ENCODE assay signal across 8 cellular contexts in the genomic region with DNA sequence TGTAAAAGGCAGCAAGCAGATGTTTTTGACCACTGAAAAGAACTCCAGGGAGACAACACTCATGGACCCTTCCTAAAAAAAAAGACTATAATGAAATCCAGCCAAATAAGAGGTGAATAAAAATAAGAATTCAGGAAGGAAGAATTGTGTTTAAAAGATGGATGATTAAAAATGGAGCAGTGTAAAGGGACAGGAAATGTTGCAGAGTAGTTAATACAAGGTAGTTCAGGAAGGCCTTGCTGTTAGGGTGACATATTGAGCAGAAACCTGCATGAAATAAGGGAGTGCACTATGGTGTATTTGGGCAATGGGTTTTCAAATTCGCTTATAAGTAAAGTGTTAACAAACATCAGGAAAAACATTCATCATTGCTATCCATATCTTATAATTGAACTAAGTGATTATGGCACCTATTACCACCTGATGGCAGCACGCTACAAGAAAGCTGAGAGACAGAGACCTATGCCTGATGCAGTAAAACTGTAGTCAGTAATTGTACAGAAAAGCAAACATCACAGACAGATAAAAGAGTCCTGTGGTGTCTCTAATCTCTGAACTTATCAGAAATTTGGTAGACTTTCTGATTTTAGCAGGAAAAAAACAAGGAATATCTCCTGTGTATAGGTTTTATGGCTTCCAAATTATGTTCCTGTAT. TPM values are rescaled to one million over a fixed set of nuclear protein-coding genes. Genes with fewer than 3 reads are reported as not detected.
DNase-seq lines count a peak whose midpoint lies in the region; ATAC-seq and TF ChIP-seq lines count a peak whose summit lies in the region.

No MANE protein-coding gene starts in this region.

- H3K79me2 ChIP-seq in MM.1S (ENCODE audit: low read length), result no peaks in the 10 kb centered on the region

- peak; percentile 67 for TF ChIP-seq CTCF in MM.1S (IDR thresholded peaks at IDR 0.05; ENCODE audit: low read length)
- TF ChIP-seq CTCF in mucosa of descending colon (IDR thresholded peaks at IDR 0.05), result no peak

- no peaks in the 10 kb centered on the region for H4K20me1 ChIP-seq in MM.1S (ENCODE audit: insufficient read depth, low read length)

- no peak overlapping the region for H3K9ac ChIP-seq in MM.1S (ENCODE audit: low read length)

- peak; percentile 66 for ATAC-seq in GM21786 (IDR thresholded peaks at IDR 0.05; ENCODE audit: unreplicated experiment)
- ATAC-seq in mucosa of descending colon, result peak; percentile 88

- H3K27me3 ChIP-seq in MM.1S (replicated peaks; ENCODE audit: insufficient read depth, low read length), result 0 out of 2 replicates have a peak, but pooled peaks cover 5% of the 10 kb centered on the region

- H3K4me3 ChIP-seq in MM.1S (ENCODE audit: low read length), result no peak overlapping the region
- no peak overlapping the region for H3K4me3 ChIP-seq in mucosa of descending colon

- no peak overlapping the region for H2AFZ ChIP-seq in MM.1S (ENCODE audit: low read length)

- intact Hi-C loops in mucosa of descending colon (cut with DNase I, micrococcal nuclease), result no loop called here

- H3K36me3 ChIP-seq in MM.1S (replicated peaks; ENCODE audit: insufficient read depth, low read length) (no peaks in the 10 kb centered on the region), mucosa of descending colon (ENCODE audit: low read depth) (no peaks in the 10 kb centered on the region)

- H3K4me1 ChIP-seq in MM.1S (ENCODE audit: low read length), result no peaks in the 10 kb centered on the region
- no peaks in the 10 kb centered on the region for H3K4me1 ChIP-seq in mucosa of descending colon (ENCODE audit: low read depth)

- no peaks in the 10 kb centered on the region for H3K9me3 ChIP-seq in MM.1S (replicated peaks; ENCODE audit: insufficient read depth, low read length)
- no peaks in the 10 kb centered on the region for H3K9me3 ChIP-seq in mucosa of descending colon

- no peak overlapping the region for H3K27ac ChIP-seq in MM.1S (ENCODE audit: low read length)

- H3K4me2 ChIP-seq in MM.1S (ENCODE audit: low read depth, low read length), result no peak overlapping the region

- no peaks in the 10 kb centered on the region for H3F3A ChIP-seq in MM.1S (ENCODE audit: insufficient read depth, low read length)

- no peaks in the 10 kb centered on the region for H3K9me2 ChIP-seq in MM.1S (replicated peaks; ENCODE audit: insufficient read depth, low read length)

- DNase-seq in ELR (ENCODE audit: low read depth), result peak; percentile 61
- peak; percentile 49 for DNase-seq in MM.1S
- peak; percentile 61 for DNase-seq in RPMI8226
- peak; percentile 75 for DNase-seq in cerebellum (ENCODE audit: low spot score)
- DNase-seq in mucosa of descending colon, result peak in 1 of 3 donors; percentile 68
- no peak for DNase-seq in stimulated activated CD8-positive, alpha-beta memory T cell treated with anti-CD3 and anti-CD28 coated beads, Interleukin-4, amount 100 ng/mL, for 48 hours
- no peak for DNase-seq in activated T-cell treated with anti-CD3 and anti-CD28 coated beads, Interleukin-2, amount 50 U/mL, for 1 hour

RNA-seq across cellular contexts. Expression of a gene that starts 5.8 kb away (rescaled TPM):
- 24.0 TPM for total RNA-seq in cerebellum
- 10 to 100 TPM; 10.5 to 11.6 (median 11.6) TPM for total RNA-seq in mucosa of descending colon

RNA-seq across cellular contexts. Expression of a gene that starts 6.6 kb away (rescaled TPM):
- total RNA-seq in cerebellum, result 118 TPM
- total RNA-seq in mucosa of descending colon, result 10 to 100 TPM; 33.5 to 50.7 (median 48.0) TPM

RNA-seq across cellular contexts. Expression of a gene that starts 48.3 kb away (rescaled TPM):
- total RNA-seq in cerebellum, result not detected
- not detected for total RNA-seq in mucosa of descending colon

Comparison
In these comparisons a context has a peak if more than half of its experiments do, and no peak if none do; other contexts are left out.
1. DNase-seq: peak in ELR (single experiment), MM.1S (single experiment), RPMI8226 (single experiment) and cerebellum (single experiment); none in stimulated activated CD8-positive, alpha-beta memory T cell treated with anti-CD3 and anti-CD28 coated beads, Interleukin-4, amount 100 ng/mL, for 48 hours (single experiment) and activated T-cell treated with anti-CD3 and anti-CD28 coated beads, Interleukin-2, amount 50 U/mL, for 1 hour (single experiment).